ENCODE assay signal across 37 cellular contexts in the genomic region with DNA sequence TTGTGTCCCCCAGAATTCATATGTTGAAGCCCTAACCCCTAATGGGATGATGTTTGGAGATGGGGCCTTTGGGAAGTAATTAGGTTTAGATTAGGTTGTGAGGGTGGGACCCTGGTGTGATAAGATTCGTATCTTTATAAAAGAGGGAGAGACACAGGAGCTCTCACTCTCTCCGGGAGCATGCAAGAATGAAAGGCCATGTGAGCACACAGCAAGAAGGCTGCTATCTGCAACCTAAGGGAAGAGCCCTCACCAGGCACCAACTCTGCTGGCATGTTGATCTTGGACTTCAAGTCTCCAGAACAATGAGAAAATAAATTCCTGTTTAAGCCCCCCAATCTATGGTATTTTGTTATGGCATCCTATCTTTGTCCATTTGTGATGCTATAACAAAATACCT.
"Had no signal": no experiment of that assay in that cellular context is flagged by ENCODE, and none has a peak within 500 bp of the region (broad histone marks: within the 10 kb centered on the region; RNA-seq: fewer than 3 reads in every experiment).

No MANE protein-coding gene starts in this region.

- H3K4me1 ChIP-seq: ascending aorta had no signal

- H3K4me3 ChIP-seq: ascending aorta, cardiac muscle cell had no signal

- H3K27ac Mint-ChIP-seq: activated CD4-positive, alpha-beta memory T cell treated with anti-CD3 and anti-CD28 coated beads, Interleukin-2, amount 10 ng/mL, durations not matched to agents 7 days and 5 days; activated CD4-positive, alpha-beta T cell treated with anti-CD3 and anti-CD28 coated beads for 36 hours; activated CD4-positive, alpha-beta T cell treated with anti-CD3 and anti-CD28 coated beads, Interleukin-2, amount 10 ng/mL, durations not matched to agents 7 days and 5 days; activated CD8-positive, alpha-beta memory T cell treated with anti-CD3 and anti-CD28 coated beads, Interleukin-2, amount 10 ng/mL, durations not matched to agents 7 days and 5 days; activated CD8-positive, alpha-beta T cell treated with anti-CD3 and anti-CD28 coated beads, Interleukin-2, amount 10 ng/mL, durations not matched to agents 7 days and 5 days; activated naive CD4-positive, alpha-beta T cell treated with anti-CD3 and anti-CD28 coated beads, Interleukin-2, amount 10 ng/mL, durations not matched to agents 7 days and 5 days; activated naive CD4-positive, alpha-beta T cell treated with anti-CD3 and anti-CD28 coated beads, Interleukin-2, amount 50 U/mL, for 24 hours; activated naive CD8-positive, alpha-beta T cell; activated naive CD8-positive, alpha-beta T cell treated with anti-CD3 and anti-CD28 coated beads, Interleukin-2, amount 10 ng/mL, durations not matched to agents 7 days and 5 days; activated naive CD8-positive, alpha-beta T cell treated with anti-CD3 and anti-CD28 coated beads, Interleukin-2, amount 50 U/mL, for 24 hours; activated T-cell treated with anti-CD3 and anti-CD28 coated beads, Interleukin-2, amount 50 U/mL, for 24 hours; activated T-helper 2 cell treated with anti-CD3 and anti-CD28 coated beads, Interferon-gamma antibody, Interleukin-2, Interleukin-4, amounts not matched to agents 10 μg/mL and 5 μg/mL and 100 μg/mL, durations not matched to agents 14 hours and 24 hours and 36 hours; brain; T-helper 1 cell treated with Interleukin-12 subunit alpha and Interleukin-12 subunit beta and Interleukin-4 antibody, amounts not matched to agents 30 μg/mL and 1 μg/mL, for 36 hours; T-helper 2 cell treated with Interferon-gamma antibody and Interleukin-4, amounts not matched to agents 5 μg/mL and 100 μg/mL, for 36 hours had no signal

- H3K36me3 Mint-ChIP-seq: activated naive CD4-positive, alpha-beta T cell treated with anti-CD3 and anti-CD28 coated beads, Interleukin-2, amount 10 ng/mL, durations not matched to agents 7 days and 5 days had no signal

- H3K4me1 Mint-ChIP-seq: activated CD4-positive, alpha-beta memory T cell treated with anti-CD3 and anti-CD28 coated beads, Interleukin-2, amount 10 ng/mL, durations not matched to agents 7 days and 5 days; activated CD4-positive, alpha-beta T cell treated with anti-CD3 and anti-CD28 coated beads for 36 hours; activated naive CD4-positive, alpha-beta T cell treated with anti-CD3 and anti-CD28 coated beads, Interleukin-2, amount 10 ng/mL, durations not matched to agents 7 days and 5 days; activated naive CD4-positive, alpha-beta T cell treated with anti-CD3 and anti-CD28 coated beads, Interleukin-2, amount 50 U/mL, for 24 hours; activated naive CD8-positive, alpha-beta T cell treated with anti-CD3 and anti-CD28 coated beads, Interleukin-2, amount 50 U/mL, for 24 hours; brain had no signal

- H3K9me3 ChIP-seq: ascending aorta had no signal

- H3K36me3 ChIP-seq: ascending aorta, cardiac muscle cell had no signal

- H3K9me3 Mint-ChIP-seq: activated CD4-positive, alpha-beta memory T cell treated with anti-CD3 and anti-CD28 coated beads, Interleukin-2, amount 10 ng/mL, durations not matched to agents 7 days and 5 days; activated CD4-positive, alpha-beta T cell treated with anti-CD3 and anti-CD28 coated beads, Interleukin-2, amount 10 ng/mL, durations not matched to agents 7 days and 5 days; activated naive CD4-positive, alpha-beta T cell treated with anti-CD3 and anti-CD28 coated beads, Interleukin-2, amount 10 ng/mL, durations not matched to agents 7 days and 5 days; activated naive CD4-positive, alpha-beta T cell treated with anti-CD3 and anti-CD28 coated beads, Interleukin-2, amount 50 U/mL, for 24 hours; activated T-cell treated with anti-CD3 and anti-CD28 coated beads, Interleukin-2, amount 50 U/mL, for 24 hours; activated T-helper 2 cell treated with anti-CD3 and anti-CD28 coated beads, Interferon-gamma antibody, Interleukin-2, Interleukin-4, amounts not matched to agents 10 μg/mL and 5 μg/mL and 100 μg/mL, durations not matched to agents 14 hours and 24 hours and 36 hours; brain; central memory CD8-positive, alpha-beta T cell; T-helper 1 cell treated with Interleukin-12 subunit alpha and Interleukin-12 subunit beta and Interleukin-4 antibody, amounts not matched to agents 30 μg/mL and 1 μg/mL, for 36 hours; T-helper 2 cell treated with Interferon-gamma antibody and Interleukin-4, amounts not matched to agents 5 μg/mL and 100 μg/mL, for 36 hours had no signal

- DNase-seq: activated CD4-positive, alpha-beta memory T cell treated with anti-CD3 and anti-CD28 coated beads, Interleukin-2, amount 10 ng/mL, durations not matched to agents 7 days and 5 days; activated CD4-positive, alpha-beta T cell treated with anti-CD3 and anti-CD28 coated beads for 1 hour; activated CD4-positive, alpha-beta T cell treated with anti-CD3 and anti-CD28 coated beads for 36 hours; activated CD4-positive, alpha-beta T cell treated with anti-CD3 and anti-CD28 coated beads for 48 hours; activated CD4-positive, alpha-beta T cell treated with anti-CD3 and anti-CD28 coated beads, Interleukin-2, amount 10 ng/mL, durations not matched to agents 7 days and 5 days; activated CD4-positive, alpha-beta T cell treated with anti-CD3 and anti-CD28 coated beads, Interleukin-2, amount 50 U/mL, for 48 hours; activated CD4-positive, CD25-positive, alpha-beta regulatory T cell; activated CD8-positive, alpha-beta memory T cell treated with anti-CD3 and anti-CD28 coated beads for 24 hours; activated CD8-positive, alpha-beta memory T cell treated with anti-CD3 and anti-CD28 coated beads, Interleukin-2, amount 10 ng/mL, durations not matched to agents 7 days and 5 days; activated CD8-positive, alpha-beta memory T cell treated with anti-CD3 and anti-CD28 coated beads, Interleukin-2, amount 50 U/mL, for 48 hours; activated CD8-positive, alpha-beta T cell treated with anti-CD3 and anti-CD28 coated beads, Interleukin-2, amount 10 ng/mL, durations not matched to agents 7 days and 5 days; activated effector memory CD4-positive, alpha-beta T cell treated with Interleukin-2 at 50 U/mL for 16 hours; activated gamma-delta T cell; activated naive CD4-positive, alpha-beta T cell treated with anti-CD3 and anti-CD28 coated beads, Interleukin-2, amount 10 ng/mL, durations not matched to agents 7 days and 5 days; activated naive CD4-positive, alpha-beta T cell treated with Interleukin-2 at 50 U/mL for 16 hours; activated naive CD8-positive, alpha-beta T cell treated with anti-CD3 and anti-CD28 coated beads, Interleukin-2, amount 10 ng/mL, durations not matched to agents 7 days and 5 days; activated naive CD8-positive, alpha-beta T cell treated with anti-CD3 and anti-CD28 coated beads, Interleukin-2, amount 50 U/mL, for 24 hours; activated T-cell treated with anti-CD3 and anti-CD28 coated beads, Interleukin-2, amount 50 U/mL, for 24 hours; activated T-cell treated with anti-CD3 and anti-CD28 coated beads, Interleukin-2, amount 50 U/mL, for 48 hours; amygdala; anterior cingulate cortex; caudate nucleus; cerebellar nuclear complex; T-helper 1 cell; T-helper 2 cell; T-helper 9 cell had no signal

- H3K27me3 Mint-ChIP-seq: activated CD4-positive, alpha-beta memory T cell treated with anti-CD3 and anti-CD28 coated beads, Interleukin-2, amount 10 ng/mL, durations not matched to agents 7 days and 5 days; activated CD4-positive, alpha-beta T cell treated with anti-CD3 and anti-CD28 coated beads for 36 hours; activated CD4-positive, alpha-beta T cell treated with anti-CD3 and anti-CD28 coated beads, Interleukin-2, amount 10 ng/mL, durations not matched to agents 7 days and 5 days; activated CD8-positive, alpha-beta memory T cell treated with anti-CD3 and anti-CD28 coated beads, Interleukin-2, amount 10 ng/mL, durations not matched to agents 7 days and 5 days; activated naive CD4-positive, alpha-beta T cell treated with anti-CD3 and anti-CD28 coated beads, Interleukin-2, amount 10 ng/mL, durations not matched to agents 7 days and 5 days; activated naive CD4-positive, alpha-beta T cell treated with anti-CD3 and anti-CD28 coated beads, Interleukin-2, amount 50 U/mL, for 24 hours; activated naive CD8-positive, alpha-beta T cell; activated naive CD8-positive, alpha-beta T cell treated with anti-CD3 and anti-CD28 coated beads, Interleukin-2, amount 10 ng/mL, durations not matched to agents 7 days and 5 days; activated naive CD8-positive, alpha-beta T cell treated with anti-CD3 and anti-CD28 coated beads, Interleukin-2, amount 50 U/mL, for 24 hours; activated T-cell treated with anti-CD3 and anti-CD28 coated beads, Interleukin-2, amount 50 U/mL, for 24 hours; brain; central memory CD8-positive, alpha-beta T cell had no signal

- H3K27ac ChIP-seq: ascending aorta, cardiac muscle cell, VCaP had no signal

- ATAC-seq: activated CD4-positive, alpha-beta T cell treated with anti-CD3 and anti-CD28 coated beads for 36 hours; activated CD4-positive, CD25-positive, alpha-beta regulatory T cell treated with anti-CD3 and anti-CD28 coated beads, Interleukin-2, amount 50 U/mL, for 24 hours; activated CD8-positive, alpha-beta memory T cell treated with anti-CD3 and anti-CD28 coated beads, Interleukin-2, amount 10 ng/mL, durations not matched to agents 7 days and 5 days; activated CD8-positive, alpha-beta T cell treated with anti-CD3 and anti-CD28 coated beads, Interleukin-2, amount 10 ng/mL, durations not matched to agents 7 days and 5 days; activated naive CD8-positive, alpha-beta T cell treated with anti-CD3 and anti-CD28 coated beads, Interleukin-2, amount 50 U/mL, for 24 hours had no signal

- H3K4me3 Mint-ChIP-seq: activated CD4-positive, alpha-beta memory T cell treated with anti-CD3 and anti-CD28 coated beads, Interleukin-2, amount 10 ng/mL, durations not matched to agents 7 days and 5 days; activated CD4-positive, alpha-beta T cell treated with anti-CD3 and anti-CD28 coated beads for 36 hours; activated CD4-positive, alpha-beta T cell treated with anti-CD3 and anti-CD28 coated beads, Interleukin-2, amount 10 ng/mL, durations not matched to agents 7 days and 5 days; activated CD8-positive, alpha-beta memory T cell treated with anti-CD3 and anti-CD28 coated beads, Interleukin-2, amount 10 ng/mL, durations not matched to agents 7 days and 5 days; activated CD8-positive, alpha-beta T cell treated with anti-CD3 and anti-CD28 coated beads, Interleukin-2, amount 10 ng/mL, durations not matched to agents 7 days and 5 days; activated naive CD4-positive, alpha-beta T cell treated with anti-CD3 and anti-CD28 coated beads, Interleukin-2, amount 10 ng/mL, durations not matched to agents 7 days and 5 days; activated naive CD4-positive, alpha-beta T cell treated with anti-CD3 and anti-CD28 coated beads, Interleukin-2, amount 50 U/mL, for 24 hours; activated naive CD8-positive, alpha-beta T cell; activated naive CD8-positive, alpha-beta T cell treated with anti-CD3 and anti-CD28 coated beads, Interleukin-2, amount 10 ng/mL, durations not matched to agents 7 days and 5 days; activated naive CD8-positive, alpha-beta T cell treated with anti-CD3 and anti-CD28 coated beads, Interleukin-2, amount 50 U/mL, for 24 hours; activated T-cell treated with anti-CD3 and anti-CD28 coated beads, Interleukin-2, amount 50 U/mL, for 24 hours; brain; central memory CD8-positive, alpha-beta T cell; T-helper 1 cell treated with Interleukin-12 subunit alpha and Interleukin-12 subunit beta and Interleukin-4 antibody, amounts not matched to agents 30 μg/mL and 1 μg/mL, for 36 hours; T-helper 2 cell treated with Interferon-gamma antibody and Interleukin-4, amounts not matched to agents 5 μg/mL and 100 μg/mL, for 36 hours had no signal

- H3K27me3 ChIP-seq: ascending aorta, cardiac muscle cell had no signal
